1 cellular context compared by ENCODE assay signal in the genomic region with DNA sequence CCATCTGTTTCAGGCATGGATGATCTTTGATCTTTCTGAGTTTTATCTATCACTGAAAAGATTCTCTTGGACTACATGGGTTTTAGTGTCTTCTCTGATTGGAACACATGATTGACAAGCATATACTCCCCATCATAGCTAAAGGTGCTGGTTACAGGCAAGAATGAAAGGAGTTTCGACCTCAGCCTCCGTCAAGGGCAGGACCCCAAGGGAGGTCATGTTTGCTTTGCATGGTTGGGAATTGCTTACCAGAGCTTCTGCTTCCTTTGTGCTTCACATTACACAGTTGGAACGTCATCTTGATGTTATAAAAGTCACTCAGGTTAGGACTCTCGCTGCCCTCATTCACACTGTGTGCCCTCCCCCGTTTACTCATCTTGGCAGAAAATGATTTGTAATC.
TF ChIP-seq lines count a peak whose summit lies in the region.

No MANE protein-coding gene starts in this region.

TF ChIP-seq in HepG2, 621 proteins besides CTCF, POLR2A, EP300 and RAD21 (continued from another document and continues in another):
- TF ChIP-seq, protein P1, sequence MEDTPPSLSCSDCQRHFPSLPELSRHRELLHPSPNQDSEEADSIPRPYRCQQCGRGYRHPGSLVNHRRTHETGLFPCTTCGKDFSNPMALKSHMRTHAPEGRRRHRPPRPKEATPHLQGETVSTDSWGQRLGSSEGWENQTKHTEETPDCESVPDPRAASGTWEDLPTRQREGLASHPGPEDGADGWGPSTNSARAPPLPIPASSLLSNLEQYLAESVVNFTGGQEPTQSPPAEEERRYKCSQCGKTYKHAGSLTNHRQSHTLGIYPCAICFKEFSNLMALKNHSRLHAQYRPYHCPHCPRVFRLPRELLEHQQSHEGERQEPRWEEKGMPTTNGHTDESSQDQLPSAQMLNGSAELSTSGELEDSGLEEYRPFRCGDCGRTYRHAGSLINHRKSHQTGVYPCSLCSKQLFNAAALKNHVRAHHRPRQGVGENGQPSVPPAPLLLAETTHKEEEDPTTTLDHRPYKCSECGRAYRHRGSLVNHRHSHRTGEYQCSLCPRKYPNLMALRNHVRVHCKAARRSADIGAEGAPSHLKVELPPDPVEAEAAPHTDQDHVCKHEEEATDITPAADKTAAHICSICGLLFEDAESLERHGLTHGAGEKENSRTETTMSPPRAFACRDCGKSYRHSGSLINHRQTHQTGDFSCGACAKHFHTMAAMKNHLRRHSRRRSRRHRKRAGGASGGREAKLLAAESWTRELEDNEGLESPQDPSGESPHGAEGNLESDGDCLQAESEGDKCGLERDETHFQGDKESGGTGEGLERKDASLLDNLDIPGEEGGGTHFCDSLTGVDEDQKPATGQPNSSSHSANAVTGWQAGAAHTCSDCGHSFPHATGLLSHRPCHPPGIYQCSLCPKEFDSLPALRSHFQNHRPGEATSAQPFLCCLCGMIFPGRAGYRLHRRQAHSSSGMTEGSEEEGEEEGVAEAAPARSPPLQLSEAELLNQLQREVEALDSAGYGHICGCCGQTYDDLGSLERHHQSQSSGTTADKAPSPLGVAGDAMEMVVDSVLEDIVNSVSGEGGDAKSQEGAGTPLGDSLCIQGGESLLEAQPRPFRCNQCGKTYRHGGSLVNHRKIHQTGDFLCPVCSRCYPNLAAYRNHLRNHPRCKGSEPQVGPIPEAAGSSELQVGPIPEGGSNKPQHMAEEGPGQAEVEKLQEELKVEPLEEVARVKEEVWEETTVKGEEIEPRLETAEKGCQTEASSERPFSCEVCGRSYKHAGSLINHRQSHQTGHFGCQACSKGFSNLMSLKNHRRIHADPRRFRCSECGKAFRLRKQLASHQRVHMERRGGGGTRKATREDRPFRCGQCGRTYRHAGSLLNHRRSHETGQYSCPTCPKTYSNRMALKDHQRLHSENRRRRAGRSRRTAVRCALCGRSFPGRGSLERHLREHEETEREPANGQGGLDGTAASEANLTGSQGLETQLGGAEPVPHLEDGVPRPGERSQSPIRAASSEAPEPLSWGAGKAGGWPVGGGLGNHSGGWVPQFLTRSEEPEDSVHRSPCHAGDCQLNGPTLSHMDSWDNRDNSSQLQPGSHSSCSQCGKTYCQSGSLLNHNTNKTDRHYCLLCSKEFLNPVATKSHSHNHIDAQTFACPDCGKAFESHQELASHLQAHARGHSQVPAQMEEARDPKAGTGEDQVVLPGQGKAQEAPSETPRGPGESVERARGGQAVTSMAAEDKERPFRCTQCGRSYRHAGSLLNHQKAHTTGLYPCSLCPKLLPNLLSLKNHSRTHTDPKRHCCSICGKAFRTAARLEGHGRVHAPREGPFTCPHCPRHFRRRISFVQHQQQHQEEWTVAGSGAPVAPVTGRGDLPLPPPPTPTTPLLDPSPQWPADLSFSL (CRISPR knock-in tag; IDR thresholded peaks at IDR 0.05): no peak
- no peak for TF ChIP-seq TCF7L2 (IDR thresholded peaks at IDR 0.05; ENCODE audit: low read depth, low read length)
- TF ChIP-seq JUND (CRISPR knock-in tag; IDR thresholded peaks at IDR 0.05): no peak
- TF ChIP-seq RORA (CRISPR knock-in tag; IDR thresholded peaks at IDR 0.05): no peak
- no peak for TF ChIP-seq PAWR (CRISPR knock-in tag; IDR thresholded peaks at IDR 0.05; ENCODE audit: borderline replicate concordance)
- no peak for TF ChIP-seq ZNF44 (CRISPR knock-in tag; IDR thresholded peaks at IDR 0.05)
- TF ChIP-seq, protein P2, sequence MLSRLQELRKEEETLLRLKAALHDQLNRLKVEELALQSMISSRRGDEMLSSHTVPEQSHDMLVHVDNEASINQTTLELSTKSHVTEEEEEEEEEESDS (CRISPR knock-in tag; IDR thresholded peaks at IDR 0.05; ENCODE audit: borderline replicate concordance): no peak
- no peak for TF ChIP-seq SMAD1 (CRISPR knock-in tag; IDR thresholded peaks at IDR 0.05; ENCODE audit: borderline replicate concordance, low read depth)
- peak; percentile 16; the same call in 1 of the 2 replicates for TF ChIP-seq ELF3 (CRISPR knock-in tag; IDR thresholded peaks at IDR 0.05)
- no peak for TF ChIP-seq BHLHE40 (IDR thresholded peaks at IDR 0.05; ENCODE audit: low read length)
- TF ChIP-seq PHF20 (CRISPR knock-in tag; IDR thresholded peaks at IDR 0.05): no peak
- no peak for TF ChIP-seq SCMH1 (CRISPR knock-in tag; IDR thresholded peaks at IDR 0.05; ENCODE audit: borderline replicate concordance)
- no peak for TF ChIP-seq ZNF274 (CRISPR knock-in tag; IDR thresholded peaks at IDR 0.05)
- TF ChIP-seq RFX3 (CRISPR knock-in tag; IDR thresholded peaks at IDR 0.05): no peak
- no peak for TF ChIP-seq KLF15 (CRISPR knock-in tag; IDR thresholded peaks at IDR 0.05; ENCODE audit: borderline replicate concordance)
- TF ChIP-seq, protein P3, sequence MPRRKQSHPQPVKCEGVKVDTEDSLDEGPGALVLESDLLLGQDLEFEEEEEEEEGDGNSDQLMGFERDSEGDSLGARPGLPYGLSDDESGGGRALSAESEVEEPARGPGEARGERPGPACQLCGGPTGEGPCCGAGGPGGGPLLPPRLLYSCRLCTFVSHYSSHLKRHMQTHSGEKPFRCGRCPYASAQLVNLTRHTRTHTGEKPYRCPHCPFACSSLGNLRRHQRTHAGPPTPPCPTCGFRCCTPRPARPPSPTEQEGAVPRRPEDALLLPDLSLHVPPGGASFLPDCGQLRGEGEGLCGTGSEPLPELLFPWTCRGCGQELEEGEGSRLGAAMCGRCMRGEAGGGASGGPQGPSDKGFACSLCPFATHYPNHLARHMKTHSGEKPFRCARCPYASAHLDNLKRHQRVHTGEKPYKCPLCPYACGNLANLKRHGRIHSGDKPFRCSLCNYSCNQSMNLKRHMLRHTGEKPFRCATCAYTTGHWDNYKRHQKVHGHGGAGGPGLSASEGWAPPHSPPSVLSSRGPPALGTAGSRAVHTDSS (CRISPR knock-in tag; conservative IDR thresholded peaks at IDR 0.05): no peak
- TF ChIP-seq ZFP91 (CRISPR knock-in tag; IDR thresholded peaks at IDR 0.05; ENCODE audit: borderline replicate concordance): no peak
- TF ChIP-seq ZNF180 (CRISPR knock-in tag; IDR thresholded peaks at IDR 0.05; ENCODE audit: borderline replicate concordance, low read depth): no peak
- TF ChIP-seq ZMAT3 (CRISPR knock-in tag; conservative IDR thresholded peaks at IDR 0.05): no peak
- TF ChIP-seq MEIS1 (CRISPR knock-in tag; IDR thresholded peaks at IDR 0.05; ENCODE audit: borderline replicate concordance): no peak
- no peak for TF ChIP-seq EZH2 (conservative IDR thresholded peaks at IDR 0.05; ENCODE audit: low read depth, low read length)
- no peak for TF ChIP-seq SP5 (CRISPR knock-in tag; IDR thresholded peaks at IDR 0.05; ENCODE audit: borderline replicate concordance, low read depth)
- TF ChIP-seq ZNF292 (CRISPR knock-in tag; IDR thresholded peaks at IDR 0.05; ENCODE audit: borderline replicate concordance, low read depth): no peak
- TF ChIP-seq TARDBP (CRISPR knock-in tag; IDR thresholded peaks at IDR 0.05): peak; percentile 42; the same call in 1 of the 2 replicates
- TF ChIP-seq ZNF569 (CRISPR knock-in tag; IDR thresholded peaks at IDR 0.05; ENCODE audit: borderline replicate concordance): no peak
- no peak for TF ChIP-seq ZNF225 (CRISPR knock-in tag; IDR thresholded peaks at IDR 0.05)
- no peak for TF ChIP-seq ZSCAN31 (CRISPR knock-in tag; IDR thresholded peaks at IDR 0.05; ENCODE audit: low read depth)
- no peak for TF ChIP-seq GATA4 (IDR thresholded peaks at IDR 0.05; ENCODE audit: borderline replicate concordance, low read depth)
- TF ChIP-seq ZNF740 (CRISPR knock-in tag; IDR thresholded peaks at IDR 0.05): no peak
- no peak for TF ChIP-seq ZNF556 (CRISPR knock-in tag; IDR thresholded peaks at IDR 0.05; ENCODE audit: borderline replicate concordance)
- TF ChIP-seq, protein P4, sequence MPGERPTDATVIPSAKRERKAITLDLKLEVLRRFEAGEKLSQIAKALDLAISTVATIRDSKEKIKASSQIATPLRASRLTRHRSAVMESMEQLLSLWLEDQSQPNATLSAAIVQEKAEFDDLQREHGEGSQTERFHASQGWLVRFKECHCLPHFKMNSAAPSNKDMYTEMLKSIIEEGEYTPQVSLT (CRISPR knock-in tag; IDR thresholded peaks at IDR 0.05; ENCODE audit: borderline replicate concordance, low read depth): no peak
- TF ChIP-seq ONECUT2 (CRISPR knock-in tag; IDR thresholded peaks at IDR 0.05): no peak
- TF ChIP-seq ZNF350 (CRISPR knock-in tag; IDR thresholded peaks at IDR 0.05; ENCODE audit: borderline replicate concordance, low read depth): no peak
- TF ChIP-seq NCOA2 (CRISPR knock-in tag; IDR thresholded peaks at IDR 0.05): peak; percentile 42; the same call in 1 of the 2 replicates
- no peak for TF ChIP-seq GTF2F1 (IDR thresholded peaks at IDR 0.05; ENCODE audit: low read length)
- TF ChIP-seq ZNF260 (CRISPR knock-in tag; IDR thresholded peaks at IDR 0.05; ENCODE audit: borderline replicate concordance, low read depth): no peak
- no peak for TF ChIP-seq EED (CRISPR knock-in tag; IDR thresholded peaks at IDR 0.05)
- TF ChIP-seq ZNF629 (CRISPR knock-in tag; conservative IDR thresholded peaks at IDR 0.05): no peak
- no peak for TF ChIP-seq ATF4 (CRISPR knock-in tag; IDR thresholded peaks at IDR 0.05)
- TF ChIP-seq FOXM1 (CRISPR knock-in tag; IDR thresholded peaks at IDR 0.05): no peak
- TF ChIP-seq TAF15 (IDR thresholded peaks at IDR 0.05; ENCODE audit: low read depth, low read length, poor library complexity, severe bottlenecking): no peak
- no peak for TF ChIP-seq CEBPB (IDR thresholded peaks at IDR 0.05; ENCODE audit: borderline replicate concordance, low read depth, low read length)
- peak; percentile 71 for TF ChIP-seq TEAD3 (CRISPR knock-in tag; optimal IDR thresholded peaks at IDR 0.05; ENCODE audit: borderline replicate concordance)
- TF ChIP-seq ESRRA (CRISPR knock-in tag; IDR thresholded peaks at IDR 0.05; ENCODE audit: low read depth): peak; percentile 96
- TF ChIP-seq, protein P5, sequence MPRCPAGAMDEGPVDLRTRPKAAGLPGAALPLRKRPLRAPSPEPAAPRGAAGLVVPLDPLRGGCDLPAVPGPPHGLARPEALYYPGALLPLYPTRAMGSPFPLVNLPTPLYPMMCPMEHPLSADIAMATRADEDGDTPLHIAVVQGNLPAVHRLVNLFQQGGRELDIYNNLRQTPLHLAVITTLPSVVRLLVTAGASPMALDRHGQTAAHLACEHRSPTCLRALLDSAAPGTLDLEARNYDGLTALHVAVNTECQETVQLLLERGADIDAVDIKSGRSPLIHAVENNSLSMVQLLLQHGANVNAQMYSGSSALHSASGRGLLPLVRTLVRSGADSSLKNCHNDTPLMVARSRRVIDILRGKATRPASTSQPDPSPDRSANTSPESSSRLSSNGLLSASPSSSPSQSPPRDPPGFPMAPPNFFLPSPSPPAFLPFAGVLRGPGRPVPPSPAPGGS (CRISPR knock-in tag; IDR thresholded peaks at IDR 0.05): no peak
- TF ChIP-seq MAZ (IDR thresholded peaks at IDR 0.05; ENCODE audit: borderline replicate concordance, low read depth, low read length): no peak
- TF ChIP-seq MAZ (CRISPR knock-in tag; IDR thresholded peaks at IDR 0.05; ENCODE audit: low read depth): no peak
- no peak for TF ChIP-seq ZFP1 (CRISPR knock-in tag; IDR thresholded peaks at IDR 0.05)
- TF ChIP-seq, protein P6, sequence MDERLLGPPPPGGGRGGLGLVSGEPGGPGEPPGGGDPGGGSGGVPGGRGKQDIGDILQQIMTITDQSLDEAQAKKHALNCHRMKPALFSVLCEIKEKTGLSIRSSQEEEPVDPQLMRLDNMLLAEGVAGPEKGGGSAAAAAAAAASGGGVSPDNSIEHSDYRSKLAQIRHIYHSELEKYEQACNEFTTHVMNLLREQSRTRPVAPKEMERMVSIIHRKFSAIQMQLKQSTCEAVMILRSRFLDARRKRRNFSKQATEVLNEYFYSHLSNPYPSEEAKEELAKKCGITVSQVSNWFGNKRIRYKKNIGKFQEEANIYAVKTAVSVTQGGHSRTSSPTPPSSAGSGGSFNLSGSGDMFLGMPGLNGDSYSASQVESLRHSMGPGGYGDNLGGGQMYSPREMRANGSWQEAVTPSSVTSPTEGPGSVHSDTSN (CRISPR knock-in tag; IDR thresholded peaks at IDR 0.05): peak; percentile 59; the same call in 1 of the 2 replicates
- TF ChIP-seq ZBTB21 (CRISPR knock-in tag; IDR thresholded peaks at IDR 0.05): no peak
- no peak for TF ChIP-seq SMYD3 (CRISPR knock-in tag; IDR thresholded peaks at IDR 0.05)
- no peak for TF ChIP-seq NCOA5 (CRISPR knock-in tag; IDR thresholded peaks at IDR 0.05)
- no peak for TF ChIP-seq ZNF772 (CRISPR knock-in tag; IDR thresholded peaks at IDR 0.05)
- TF ChIP-seq FOXA3 (CRISPR knock-in tag; IDR thresholded peaks at IDR 0.05): peak; percentile 80
- peak; percentile 54; the same call in 1 of the 2 replicates for TF ChIP-seq THRA (CRISPR knock-in tag; IDR thresholded peaks at IDR 0.05; ENCODE audit: borderline replicate concordance)
